ENCODE assay signal across 10 cellular contexts in genomic region chr16:75025766-75026165, GRCh38. TPM values are rescaled to one million over a fixed set of nuclear protein-coding genes. Genes with fewer than 3 reads are reported as not detected.
DNase-seq lines count a peak whose midpoint lies in the region; ATAC-seq, FAIRE-seq and TF ChIP-seq lines count a peak whose summit lies in the region.
"Had no signal": no experiment of that assay in that cellular context is flagged by ENCODE, and none has a peak within 500 bp of the region (broad histone marks: within the 10 kb centered on the region; RNA-seq: fewer than 3 reads in every experiment).

No MANE protein-coding gene starts in this region.

- no peak overlapping the region; the same call in 1 of the 2 replicates for H3K27ac Mint-ChIP-seq in HFFc6
- H3K27ac Mint-ChIP-seq in astrocyte (ENCODE audit: unreplicated experiment) = no peak overlapping the region

- no peaks in the 10 kb centered on the region for H3K27me3 ChIP-seq in astrocyte (ENCODE audit: insufficient read depth, low read length)
- no peaks in the 10 kb centered on the region for H3K27me3 ChIP-seq in left lung
- no peaks in the 10 kb centered on the region for H3K27me3 ChIP-seq in thyroid gland
- H3K27me3 ChIP-seq: cardiac muscle cell had no signal

- intact Hi-C loops in left lung (cut with DNase I) (no loop called here), thyroid gland (cut with DNase I) (no loop called here)

- no peak for FAIRE-seq in astrocyte (lab: Jason Lieb, UNC)

- H3K9me3 ChIP-seq in astrocyte (ENCODE audit: insufficient read depth, low read depth, low read length) (peaks cover 4% of the 10 kb centered on the region), left lung (peaks cover 0 to 7% of the 10 kb centered on the region in 2 donors), thyroid gland (no peaks in the 10 kb centered on the region)

- WGBS in thyroid gland, 2 donors = 14 to 21% methylated on average over 3 of the region's 3 CpGs

- H3K9me3 Mint-ChIP-seq in HFFc6 = peaks cover 18% of the 10 kb centered on the region
- peaks cover 8% of the 10 kb centered on the region for H3K9me3 Mint-ChIP-seq in astrocyte (ENCODE audit: unreplicated experiment)

- TF ChIP-seq CTCF in HFFc6 (IDR thresholded peaks at IDR 0.05) (no peak), astrocyte (IDR thresholded peaks at IDR 0.05; ENCODE audit: insufficient read depth, low read depth, low read length) (no peak), left lung (IDR thresholded peaks at IDR 0.05) (no peak), thyroid gland (IDR thresholded peaks at IDR 0.05) (no peak)

- no peak overlapping the region for H3K4me3 ChIP-seq in astrocyte (ENCODE audit: insufficient read depth, low read depth, low read length)
- no peak overlapping the region for H3K4me3 ChIP-seq in left lung
- no peak overlapping the region for H3K4me3 ChIP-seq in thyroid gland (replicated peaks in 1 of 3)
- H3K4me3 ChIP-seq: cardiac muscle cell, mucosa of descending colon had no signal

- H3K27me3 Mint-ChIP-seq in HFFc6 (ENCODE audit: insufficient read depth) (no peaks in the 10 kb centered on the region), astrocyte (ENCODE audit: low read depth, unreplicated experiment) (no peaks in the 10 kb centered on the region)

- no peak for TF ChIP-seq POLR2A in thyroid gland (IDR thresholded peaks at IDR 0.05)

- H3K4me1 ChIP-seq in astrocyte (ENCODE audit: insufficient read depth, low read length) = peaks cover 19% of the 10 kb centered on the region
- peaks cover 0 to 37% of the 10 kb centered on the region in 2 donors for H3K4me1 ChIP-seq in left lung
- peaks cover 36 to 53% of the 10 kb centered on the region in 2 donors for H3K4me1 ChIP-seq in thyroid gland

- H3K4me2 ChIP-seq in astrocyte (ENCODE audit: low read length) = no peak overlapping the region

- H3K36me3 ChIP-seq in astrocyte (ENCODE audit: insufficient read depth, low read length) (no peaks in the 10 kb centered on the region), left lung (no peaks in the 10 kb centered on the region), thyroid gland (no peaks in the 10 kb centered on the region)
- H3K36me3 ChIP-seq: cardiac muscle cell had no signal

- H3K9ac ChIP-seq in astrocyte (ENCODE audit: low read length) = no peak overlapping the region

- no peak overlapping the region for H2AFZ ChIP-seq in astrocyte (ENCODE audit: low read depth, low read length)

- ATAC-seq in left lung (peak; percentile 16), GM19324 (IDR thresholded peaks at IDR 0.05; ENCODE audit: low FRiP score, unreplicated experiment) (no peak)

- H3K36me3 Mint-ChIP-seq in HFFc6 (ENCODE audit: low read depth) (peaks cover 21% of the 10 kb centered on the region), astrocyte (ENCODE audit: low read depth, unreplicated experiment) (peaks cover 6% of the 10 kb centered on the region)

- peak overlapping the region; percentile 45 for H3K27ac ChIP-seq in astrocyte (ENCODE audit: low read depth, low read length)
- H3K27ac ChIP-seq in left lung = peak overlapping the region; percentile 60 to 80
- peak overlapping the region; percentile 81 to 94 (median 83) for H3K27ac ChIP-seq in thyroid gland
- H3K27ac ChIP-seq: cardiac muscle cell had no signal

- H3K4me3 Mint-ChIP-seq in HFFc6 = peak overlapping the region; percentile 71
- H3K4me3 Mint-ChIP-seq in astrocyte (ENCODE audit: unreplicated experiment) = no peak overlapping the region

- H3K4me1 Mint-ChIP-seq in HFFc6 (ENCODE audit: low read depth) = peaks cover 33% of the 10 kb centered on the region
- peaks cover 16% of the 10 kb centered on the region for H3K4me1 Mint-ChIP-seq in astrocyte (ENCODE audit: low read depth, unreplicated experiment)

- DNase-seq in HFFc6 (no peak), astrocyte (ENCODE audit: low read depth) (peak; percentile 38), left lung (no peak), thyroid gland (peak; percentile 37 to 43), NCI-H187 (lab: John Stamatoyannopoulos, UW) (no peak)
- DNase-seq in stimulated activated CD4-positive, alpha-beta T cell treated with anti-CD3 and anti-CD28 coated beads, Interleukin-1b, Interleukin-23, amount 100 ng/mL, for 48 hours = no peak
- DNase-seq: DMS79 treated with DMSO at 0.1 percent for 48 hours, mucosa of descending colon had no signal

- H4K20me1 ChIP-seq in astrocyte (ENCODE audit: insufficient read depth, low read length) = peaks cover 30% of the 10 kb centered on the region

- peaks cover 76% of the 10 kb centered on the region for H3K79me2 ChIP-seq in astrocyte (ENCODE audit: insufficient read depth, low read length)

RNA-seq across cellular contexts. Expression of gene ZNRF1, which starts 26.9 kb away (rescaled TPM):
- total RNA-seq in HFFc6 (2021; fragmentation: NEBNext Ultra II Directional; extraction: Animal tissue kit (Norgen Biotek cat#: 25700)) = 10 to 100 TPM; 21.7 to 31.3 (median 28.0) TPM
- total RNA-seq in astrocyte (19.4 and 21.9 TPM in 2 replicates), left lung (10 to 100 TPM; 24.3 to 25.8 TPM), thyroid gland (10 to 100 TPM; 47.4 to 94.5 (median 57.4) TPM)

RNA-seq across cellular contexts. Expression of gene WDR59, which starts 40.8 kb away (rescaled TPM):
- total RNA-seq in HFFc6 (2021; fragmentation: NEBNext Ultra II Directional; extraction: Animal tissue kit (Norgen Biotek cat#: 25700)) = 10 to 100 TPM; 32.1 to 39.8 (median 37.3) TPM
- total RNA-seq in astrocyte = 54.7 and 63.8 TPM in 2 replicates
- 10 to 100 TPM; 46.9 to 47.1 TPM for total RNA-seq in left lung
- 10 to 100 TPM; 40.2 to 55.8 (median 46.9) TPM for total RNA-seq in thyroid gland

Comparison
In these comparisons a context has a peak if more than half of its experiments do, and no peak if none do; other contexts are left out.
1. DNase-seq: peak in astrocyte (single experiment) and thyroid gland (2 of 2); none in HFFc6 (single experiment), left lung (0 of 2), NCI-H187 (0 of 2) and stimulated activated CD4-positive, alpha-beta T cell treated with anti-CD3 and anti-CD28 coated beads, Interleukin-1b, Interleukin-23, amount 100 ng/mL, for 48 hours (single experiment).
2. Peak in every context shown above with its lines, with median percentiles within 50 percentile points of each other: H3K27ac ChIP-seq.